ENCODE assay signal across 12 cellular contexts in the genomic region with DNA sequence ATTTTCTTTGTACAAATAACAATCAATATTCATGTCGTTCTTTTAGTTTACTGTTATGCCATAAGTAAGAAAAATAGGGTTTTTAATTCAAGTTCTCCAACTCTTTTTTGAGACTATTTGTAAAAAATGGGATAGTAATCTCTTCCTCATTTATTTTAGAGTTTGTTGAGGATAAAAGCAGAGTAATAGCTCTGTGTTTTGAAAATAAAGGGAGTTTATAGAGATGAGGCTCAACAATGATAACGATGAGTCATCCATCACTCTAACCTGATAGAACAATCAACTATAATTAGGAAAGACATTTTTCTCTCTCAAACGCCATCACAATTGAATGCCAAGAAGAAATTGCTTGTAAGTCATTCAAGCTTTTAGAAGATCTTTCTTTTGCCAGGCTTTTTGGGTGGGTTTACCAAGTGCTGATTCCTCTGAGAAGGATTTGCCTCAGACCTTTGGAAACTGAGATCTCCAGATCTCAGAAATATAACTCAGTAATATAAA. TPM values are rescaled to one million over a fixed set of nuclear protein-coding genes. Genes with fewer than 3 reads are reported as not detected.
DNase-seq lines count a peak whose midpoint lies in the region; ATAC-seq and TF ChIP-seq lines count a peak whose summit lies in the region.
"Had no signal": no experiment of that assay in that cellular context is flagged by ENCODE, and none has a peak within 500 bp of the region (broad histone marks: within the 10 kb centered on the region; RNA-seq: fewer than 3 reads in every experiment).

No MANE protein-coding gene starts in this region.

- H3K27me3 ChIP-seq in gastroesophageal sphincter (no peaks in the 10 kb centered on the region), thoracic aorta (replicated peaks; ENCODE audit: insufficient read depth) (no peaks in the 10 kb centered on the region), PC-9 (ENCODE audit: insufficient read depth, low read depth) (peaks cover 10% of the 10 kb centered on the region; the same call in 1 of the 2 replicates)

- H3K9me3 Mint-ChIP-seq in activated T-cell treated with anti-CD3 and anti-CD28 coated beads, Interleukin-2, amount 50 U/mL, for 24 hours = peaks cover 13% of the 10 kb centered on the region
- H3K9me3 Mint-ChIP-seq in T-helper 2 cell treated with Interferon-gamma antibody and Interleukin-4, amounts not matched to agents 5 μg/mL and 100 μg/mL, for 36 hours = peaks cover 10% of the 10 kb centered on the region

- H3K27ac Mint-ChIP-seq in activated T-cell treated with anti-CD3 and anti-CD28 coated beads, Interleukin-2, amount 50 U/mL, for 24 hours = peak overlapping the region; percentile 96
- peak overlapping the region; percentile 95 for H3K27ac Mint-ChIP-seq in T-helper 2 cell treated with Interferon-gamma antibody and Interleukin-4, amounts not matched to agents 5 μg/mL and 100 μg/mL, for 36 hours

- ATAC-seq in gastroesophageal sphincter (no peak), thoracic aorta (ENCODE audit: insufficient number of reproducible peaks, low FRiP score, low read depth) (no peak)

- intact Hi-C loops in PC-9 (cut with micrococcal nuclease; ENCODE audit: unreplicated experiment) = no loop called here

- peaks cover 90% of the 10 kb centered on the region for H3K4me1 Mint-ChIP-seq in activated T-cell treated with anti-CD3 and anti-CD28 coated beads, Interleukin-2, amount 50 U/mL, for 24 hours (ENCODE audit: low read depth)
- peaks cover 61% of the 10 kb centered on the region for H3K4me1 Mint-ChIP-seq in T-helper 2 cell treated with Interferon-gamma antibody and Interleukin-4, amounts not matched to agents 5 μg/mL and 100 μg/mL, for 36 hours (ENCODE audit: low read depth)

- no peak for TF ChIP-seq EP300 in gastroesophageal sphincter (IDR thresholded peaks at IDR 0.05)

- H3K36me3 ChIP-seq in gastroesophageal sphincter = no peaks in the 10 kb centered on the region
- no peaks in the 10 kb centered on the region for H3K36me3 ChIP-seq in thoracic aorta
- H3K36me3 ChIP-seq in PC-9 (ENCODE audit: low read depth) = no peaks in the 10 kb centered on the region
- H3K36me3 ChIP-seq: prostate gland had no signal

- no peaks in the 10 kb centered on the region for H3K27me3 Mint-ChIP-seq in activated T-cell treated with anti-CD3 and anti-CD28 coated beads, Interleukin-2, amount 50 U/mL, for 24 hours
- no peaks in the 10 kb centered on the region for H3K27me3 Mint-ChIP-seq in T-helper 2 cell treated with Interferon-gamma antibody and Interleukin-4, amounts not matched to agents 5 μg/mL and 100 μg/mL, for 36 hours (ENCODE audit: low read depth)

- H3K9me2 ChIP-seq in PC-9 (ENCODE audit: insufficient read depth) = no peaks in the 10 kb centered on the region

- H3K4me1 ChIP-seq in gastroesophageal sphincter = no peaks in the 10 kb centered on the region
- H3K4me1 ChIP-seq in thoracic aorta (ENCODE audit: control insufficient read depth in 1 of 2, low read depth in 2 of 2) = no peaks in the 10 kb centered on the region
- no peaks in the 10 kb centered on the region for H3K4me1 ChIP-seq in PC-9 (replicated peaks; ENCODE audit: insufficient read depth)
- H3K4me1 ChIP-seq: prostate gland had no signal

- no peak for DNase-seq in activated T-cell treated with anti-CD3 and anti-CD28 coated beads, Interleukin-2, amount 50 U/mL, for 24 hours
- DNase-seq in activated T-cell treated with anti-CD3 and anti-CD28 coated beads for 4 hours = no peak
- DNase-seq in T-helper 2 cell treated with Interferon-gamma antibody and Interleukin-4, amounts not matched to agents 5 μg/mL and 100 μg/mL, for 36 hours (ENCODE audit: low spot score) = no peak
- no peak for DNase-seq in thoracic aorta (ENCODE audit: low spot score)
- no peak for DNase-seq in dedifferentiated amniotic fluid mesenchymal stem cell (ENCODE audit: extremely low spot score)
- DNase-seq in NCI-H1694 treated with DMSO at 0.1 percent for 48 hours (lab: John Stamatoyannopoulos, UW) = no peak
- no peak for DNase-seq in PC-9
- DNase-seq: NCI-H146 had no signal

- no TSS peak for BruUV-seq in PC-9 (replicated peaks; lab: Mats Ljungman, UMichigan)

- 13 to 40% methylated on average over 3 of the region's 3 CpGs for WGBS in gastroesophageal sphincter (ENCODE audit: low coverage in 1 of 2), 2 donors

- H3K9me3 ChIP-seq in gastroesophageal sphincter (peaks cover 0 to 9% (median 0%) of the 10 kb centered on the region in 3 donors), thoracic aorta (no peaks in the 10 kb centered on the region), PC-9 (ENCODE audit: insufficient read depth, low read depth) (no peaks in the 10 kb centered on the region)
- H3K9me3 ChIP-seq: prostate gland had no signal

- POLR2A ChIA-PET in PC-9 (lab: Charles Lee; ENCODE audit: unreplicated experiment) = no interaction called here

- TF ChIP-seq CTCF in gastroesophageal sphincter (IDR thresholded peaks at IDR 0.05) = no peak
- TF ChIP-seq CTCF in thoracic aorta (IDR thresholded peaks at IDR 0.05) = no peak
- no peak for TF ChIP-seq CTCF in PC-9 (conservative IDR thresholded peaks at IDR 0.05)

- H3K36me3 Mint-ChIP-seq in activated T-cell treated with anti-CD3 and anti-CD28 coated beads, Interleukin-2, amount 50 U/mL, for 24 hours (ENCODE audit: low read depth) = peaks cover 9% of the 10 kb centered on the region
- H3K36me3 Mint-ChIP-seq in T-helper 2 cell treated with Interferon-gamma antibody and Interleukin-4, amounts not matched to agents 5 μg/mL and 100 μg/mL, for 36 hours (ENCODE audit: low read depth) = peaks cover 28% of the 10 kb centered on the region

- H3K4me3 ChIP-seq in gastroesophageal sphincter (peak overlapping the region; percentile 19 to 24), thoracic aorta (peak overlapping the region; percentile 58), PC-9 (no peak overlapping the region)

- CTCF ChIA-PET in PC-9 (lab: Charles Lee) = no interaction called here

- no peaks in the 10 kb centered on the region for H3F3A ChIP-seq in PC-9 (ENCODE audit: insufficient read depth, low read depth)

- peak overlapping the region; percentile 77 for H3K4me3 Mint-ChIP-seq in activated T-cell treated with anti-CD3 and anti-CD28 coated beads, Interleukin-2, amount 50 U/mL, for 24 hours
- peak overlapping the region; percentile 90 for H3K4me3 Mint-ChIP-seq in T-helper 2 cell treated with Interferon-gamma antibody and Interleukin-4, amounts not matched to agents 5 μg/mL and 100 μg/mL, for 36 hours

- H3K79me2 ChIP-seq in PC-9 (ENCODE audit: low read depth) = no peaks in the 10 kb centered on the region

- H4K20me1 ChIP-seq in PC-9 (ENCODE audit: insufficient read depth) = no peaks in the 10 kb centered on the region

- no peak for TF ChIP-seq POLR2A in gastroesophageal sphincter (IDR thresholded peaks at IDR 0.05)

- no peak overlapping the region for H3K27ac ChIP-seq in gastroesophageal sphincter
- peak overlapping the region in 1 of 2 donors; percentile 48 for H3K27ac ChIP-seq in thoracic aorta
- no peak overlapping the region for H3K27ac ChIP-seq in PC-9
- H3K27ac ChIP-seq: prostate gland, VCaP had no signal

- no peak overlapping the region for H3K4me2 ChIP-seq in PC-9

- H2AFZ ChIP-seq in PC-9 = no peak overlapping the region

RNA-seq across cellular contexts. Expression of gene CD84, which starts 0.6 kb away (rescaled TPM):
- total RNA-seq in gastroesophageal sphincter = 1 to 10 TPM; 3.0 to 6.7 (median 4.3) TPM
- total RNA-seq in thoracic aorta = 10 to 100 TPM; 11.6 to 12.7 TPM
- not detected in 2 replicates for total RNA-seq in PC-9 (2021)
- total RNA-seq: fibroblast of lung had no signal

RNA-seq across cellular contexts. Expression of gene SLAMF6, which starts 55.7 kb away (rescaled TPM):
- total RNA-seq in gastroesophageal sphincter = 1 to 10 TPM in 1 of 4 donors, under 1 TPM in 2, not detected in 1; 0.49 to 1.2 (median 0.62) TPM
- total RNA-seq in thoracic aorta = 1 to 10 TPM; 1.2 to 5.6 TPM
- total RNA-seq in PC-9 (2021) = not detected in 2 replicates
- total RNA-seq: fibroblast of lung had no signal
